19 cellular contexts compared by ENCODE assay signal in genomic region chr6:140478631-140479030, GRCh38.
"Had no signal": no experiment of that assay in that cellular context is flagged by ENCODE, and none has a peak within 500 bp of the region (broad histone marks: within the 10 kb centered on the region; RNA-seq: fewer than 3 reads in every experiment).

No MANE protein-coding gene starts in this region.

- H3K36me3 ChIP-seq: heart right ventricle, right atrium auricular region, sigmoid colon, thoracic aorta, transverse colon had no signal

- H3K9me3 Mint-ChIP-seq: nephron progenitor cell; stimulated activated naive B cell treated with anti-CD40 and anti-IgM and Interleukin-4, amounts not matched to agents 10 μg/mL and 1 μg/mL and 100 μg/mL, for 72 hours; stimulated activated naive CD8-positive, alpha-beta T cell treated with anti-CD3 and anti-CD28 coated beads, Interleukin-15, amount 100 ng/mL, for 72 hours had no signal

- ATAC-seq: esophagus mucosa; heart right ventricle; left lobe of liver; naive thymus-derived CD4-positive, alpha-beta T cell; stimulated activated naive B cell treated with anti-CD40 and anti-IgM and Interleukin-4, amounts not matched to agents 10 μg/mL and 1 μg/mL and 100 μg/mL, for 72 hours; stimulated activated naive CD8-positive, alpha-beta T cell treated with anti-CD3 and anti-CD28 coated beads, Interleukin-15, amount 100 ng/mL, for 72 hours had no signal

- H3K4me3 Mint-ChIP-seq: naive thymus-derived CD4-positive, alpha-beta T cell; nephron progenitor cell; stimulated activated naive B cell treated with anti-CD40 and anti-IgM and Interleukin-4, amounts not matched to agents 10 μg/mL and 1 μg/mL and 100 μg/mL, for 72 hours; stimulated activated naive CD8-positive, alpha-beta T cell treated with anti-CD3 and anti-CD28 coated beads, Interleukin-15, amount 100 ng/mL, for 72 hours had no signal

- DNase-seq: effector memory CD4-positive, alpha-beta T cell; heart right ventricle; hypothalamus; islet precursor cell; mammary epithelial cell; naive thymus-derived CD4-positive, alpha-beta T cell; nephron progenitor cell; posterior cingulate gyrus; sigmoid colon; stimulated activated CD4-positive, alpha-beta T cell treated with anti-CD3 and anti-CD28 coated beads, Interleukin-2, amount 100 ng/mL, for 24 hours; stimulated activated CD4-positive, alpha-beta T cell treated with anti-CD3 and anti-CD28 coated beads, Interleukin-4, amount 100 ng/mL, for 4 hours; stimulated activated naive B cell treated with anti-CD40 and anti-IgM and Interleukin-4, amounts not matched to agents 10 μg/mL and 1 μg/mL and 100 μg/mL, for 72 hours; stimulated activated naive CD8-positive, alpha-beta T cell treated with anti-CD3 and anti-CD28 coated beads, Interleukin-15, amount 100 ng/mL, for 72 hours; transverse colon had no signal

- H3K4me3 ChIP-seq: heart right ventricle, right atrium auricular region, sigmoid colon, skin epidermis, thoracic aorta, transverse colon had no signal

- H3K36me3 Mint-ChIP-seq: naive thymus-derived CD4-positive, alpha-beta T cell; stimulated activated naive B cell treated with anti-CD40 and anti-IgM and Interleukin-4, amounts not matched to agents 10 μg/mL and 1 μg/mL and 100 μg/mL, for 72 hours had no signal

- H3K4me1 Mint-ChIP-seq: naive thymus-derived CD4-positive, alpha-beta T cell; nephron progenitor cell; stimulated activated naive CD8-positive, alpha-beta T cell treated with anti-CD3 and anti-CD28 coated beads, Interleukin-15, amount 100 ng/mL, for 72 hours had no signal

- H3K27ac Mint-ChIP-seq: naive thymus-derived CD4-positive, alpha-beta T cell; nephron progenitor cell; stimulated activated naive B cell treated with anti-CD40 and anti-IgM and Interleukin-4, amounts not matched to agents 10 μg/mL and 1 μg/mL and 100 μg/mL, for 72 hours; stimulated activated naive CD8-positive, alpha-beta T cell treated with anti-CD3 and anti-CD28 coated beads, Interleukin-15, amount 100 ng/mL, for 72 hours had no signal

- H3K27me3 Mint-ChIP-seq: naive thymus-derived CD4-positive, alpha-beta T cell; stimulated activated naive B cell treated with anti-CD40 and anti-IgM and Interleukin-4, amounts not matched to agents 10 μg/mL and 1 μg/mL and 100 μg/mL, for 72 hours; stimulated activated naive CD8-positive, alpha-beta T cell treated with anti-CD3 and anti-CD28 coated beads, Interleukin-15, amount 100 ng/mL, for 72 hours had no signal

- H3K27me3 ChIP-seq: heart right ventricle, right atrium auricular region, sigmoid colon, transverse colon had no signal
